Comparison of ENCODE assay signal across 1 cellular context in genomic region chr2:21041943-21042707, GRCh38.
TF ChIP-seq lines count a peak whose summit lies in the region.

No MANE protein-coding gene starts in this region.

TF ChIP-seq in HepG2, 621 proteins besides CTCF, POLR2A, EP300 and RAD21 (continued from another document and continues in another):
- 0 out of 2 replicates have a peak, but pooled peaks have one; percentile 63 for TF ChIP-seq ZNF276 (CRISPR knock-in tag; IDR thresholded peaks at IDR 0.05; ENCODE audit: low read depth)
- peak; percentile 70; the same call in 1 of the 2 replicates for TF ChIP-seq TP53 (CRISPR knock-in tag; conservative IDR thresholded peaks at IDR 0.05)
- TF ChIP-seq SOX5 (CRISPR knock-in tag; IDR thresholded peaks at IDR 0.05; ENCODE audit: borderline replicate concordance) = peak; percentile 81; the same call in 1 of the 2 replicates
- peak; percentile 82; the same call in 1 of the 2 replicates for TF ChIP-seq ZNF12 (CRISPR knock-in tag; IDR thresholded peaks at IDR 0.05)
- TF ChIP-seq CREBL2 (CRISPR knock-in tag; IDR thresholded peaks at IDR 0.05; ENCODE audit: borderline replicate concordance) = no peak
- TF ChIP-seq ISL2 (CRISPR knock-in tag; IDR thresholded peaks at IDR 0.05) = peak; percentile 93
- peak; percentile 28; the same call in 1 of the 2 replicates for TF ChIP-seq ZNF777 (CRISPR knock-in tag; IDR thresholded peaks at IDR 0.05)
- TF ChIP-seq ZNF549 (CRISPR knock-in tag; IDR thresholded peaks at IDR 0.05) = 0 out of 2 replicates have a peak, but pooled peaks have one; percentile 59
- peak; percentile 95 for TF ChIP-seq CEBPB (IDR thresholded peaks at IDR 0.05; ENCODE audit: borderline replicate concordance, low read depth, low read length)
- TF ChIP-seq ZNF615 (CRISPR knock-in tag; IDR thresholded peaks at IDR 0.05; ENCODE audit: borderline replicate concordance) = peak; percentile 86; the same call in 1 of the 2 replicates
- peak; percentile 85; the same call in 1 of the 2 replicates for TF ChIP-seq IKZF5 (CRISPR knock-in tag; IDR thresholded peaks at IDR 0.05)
- peak; percentile 56; the same call in 1 of the 2 replicates for TF ChIP-seq CCDC6 (CRISPR knock-in tag; IDR thresholded peaks at IDR 0.05)
- TF ChIP-seq ZNF263 (CRISPR knock-in tag; IDR thresholded peaks at IDR 0.05) = peak; percentile 60; the same call in 1 of the 2 replicates
- peak; percentile 80; the same call in 1 of the 2 replicates for TF ChIP-seq HOXA5 (CRISPR knock-in tag; IDR thresholded peaks at IDR 0.05)
- TF ChIP-seq ZNF30 (CRISPR knock-in tag; IDR thresholded peaks at IDR 0.05) = no peak
- peak; percentile 35; the same call in 1 of the 2 replicates for TF ChIP-seq DRAP1 (CRISPR knock-in tag; IDR thresholded peaks at IDR 0.05)
- TF ChIP-seq KMT2B (CRISPR knock-in tag; IDR thresholded peaks at IDR 0.05) = peak; percentile 40; the same call in 1 of the 2 replicates
- TF ChIP-seq RELA (CRISPR knock-in tag; IDR thresholded peaks at IDR 0.05) = no peak
- TF ChIP-seq GATAD1 (CRISPR knock-in tag; IDR thresholded peaks at IDR 0.05) = peak; percentile 41; the same call in 1 of the 2 replicates
- peak; percentile 64 for TF ChIP-seq TAF1 (CRISPR knock-in tag; IDR thresholded peaks at IDR 0.05)
- TF ChIP-seq ZNF816 (CRISPR knock-in tag; IDR thresholded peaks at IDR 0.05; ENCODE audit: borderline replicate concordance) = 0 out of 2 replicates have a peak, but pooled peaks have one; percentile 69
- no peak for TF ChIP-seq KLF15 (CRISPR knock-in tag; IDR thresholded peaks at IDR 0.05; ENCODE audit: borderline replicate concordance)
- TF ChIP-seq ZFX (CRISPR knock-in tag; IDR thresholded peaks at IDR 0.05; ENCODE audit: low read depth) = peak; percentile 59
- TF ChIP-seq ZBTB7B (CRISPR knock-in tag; IDR thresholded peaks at IDR 0.05) = no peak; the same call in 1 of the 2 replicates
- no peak for TF ChIP-seq LBX2 (CRISPR knock-in tag; IDR thresholded peaks at IDR 0.05; ENCODE audit: borderline replicate concordance)
- 0 out of 2 replicates have a peak, but pooled peaks have one; percentile 31 for TF ChIP-seq ZNF761 (CRISPR knock-in tag; conservative IDR thresholded peaks at IDR 0.05)
- no peak for TF ChIP-seq ASH2L (IDR thresholded peaks at IDR 0.05; ENCODE audit: insufficient read length, low read depth, low read length)
- TF ChIP-seq ZBED4 (CRISPR knock-in tag; IDR thresholded peaks at IDR 0.05; ENCODE audit: borderline replicate concordance) = peak; percentile 77; the same call in 1 of the 2 replicates
- peak; percentile 90 for TF ChIP-seq ZNF678 (CRISPR knock-in tag; IDR thresholded peaks at IDR 0.05)
- TF ChIP-seq ZNF556 (CRISPR knock-in tag; IDR thresholded peaks at IDR 0.05; ENCODE audit: borderline replicate concordance) = peak; percentile 88
- TF ChIP-seq STAG1 (CRISPR knock-in tag; IDR thresholded peaks at IDR 0.05) = peak; percentile 30
- no peak for TF ChIP-seq TRIM22 (IDR thresholded peaks at IDR 0.05)
- TF ChIP-seq TCF7 (IDR thresholded peaks at IDR 0.05; ENCODE audit: low read depth) = peak; percentile 94
- no peak for TF ChIP-seq GTF2F1 (IDR thresholded peaks at IDR 0.05; ENCODE audit: low read length)
- no peak for TF ChIP-seq ZEB1 (IDR thresholded peaks at IDR 0.05; ENCODE audit: insufficient replicate concordance, low read depth)
- 0 out of 2 replicates have a peak, but pooled peaks have one; percentile 50 for TF ChIP-seq ZFP37 (CRISPR knock-in tag; IDR thresholded peaks at IDR 0.05; ENCODE audit: borderline replicate concordance)
- peak; percentile 72; the same call in 1 of the 2 replicates for TF ChIP-seq GFI1 (CRISPR knock-in tag; IDR thresholded peaks at IDR 0.05; ENCODE audit: borderline replicate concordance)
- TF ChIP-seq PCBP2 (optimal IDR thresholded peaks at IDR 0.05; ENCODE audit: low read depth, low read length, poor library complexity, severe bottlenecking) = no peak
- 0 out of 2 replicates have a peak, but pooled peaks have one; percentile 55 for TF ChIP-seq ZNF274 (CRISPR knock-in tag; IDR thresholded peaks at IDR 0.05)
- peak; percentile 62 for TF ChIP-seq RXRB (CRISPR knock-in tag; IDR thresholded peaks at IDR 0.05; ENCODE audit: borderline replicate concordance)
- TF ChIP-seq JUN (CRISPR knock-in tag; IDR thresholded peaks at IDR 0.05) = peak; percentile 41; the same call in 1 of the 2 replicates
- no peak; the same call in 1 of the 2 replicates for TF ChIP-seq ZBTB34 (CRISPR knock-in tag; IDR thresholded peaks at IDR 0.05)
- TF ChIP-seq ARNT2 (CRISPR knock-in tag; IDR thresholded peaks at IDR 0.05; ENCODE audit: low read depth) = peak; percentile 90
- TF ChIP-seq PAF1 (CRISPR knock-in tag; IDR thresholded peaks at IDR 0.05) = peak; percentile 94
- TF ChIP-seq TMF1 (CRISPR knock-in tag; IDR thresholded peaks at IDR 0.05; ENCODE audit: low read depth) = peak; percentile 27; the same call in 1 of the 2 replicates
- TF ChIP-seq SKI (IDR thresholded peaks at IDR 0.05; ENCODE audit: partially characterized antibody) = peak; percentile 65
- TF ChIP-seq HDAC2 (CRISPR knock-in tag; IDR thresholded peaks at IDR 0.05) = peak; percentile 76; the same call in 1 of the 2 replicates
- no peak for TF ChIP-seq HNRNPK (IDR thresholded peaks at IDR 0.05; ENCODE audit: low read depth, low read length, poor library complexity, severe bottlenecking)
- TF ChIP-seq ZNF3 (CRISPR knock-in tag; IDR thresholded peaks at IDR 0.05) = no peak; the same call in 1 of the 2 replicates
- TF ChIP-seq SNRNP70 (IDR thresholded peaks at IDR 0.05; ENCODE audit: low read depth, low read length) = no peak
- peak; percentile 75 for TF ChIP-seq TARDBP (CRISPR knock-in tag; IDR thresholded peaks at IDR 0.05)
- peak; percentile 95 for TF ChIP-seq MED13 (CRISPR knock-in tag; IDR thresholded peaks at IDR 0.05)
- TF ChIP-seq XBP1 (CRISPR knock-in tag; IDR thresholded peaks at IDR 0.05) = 0 out of 2 replicates have a peak, but pooled peaks have one; percentile 52
- peak; percentile 74 for TF ChIP-seq MEF2D (CRISPR knock-in tag; IDR thresholded peaks at IDR 0.05)
- no peak for TF ChIP-seq ZNF883 (CRISPR knock-in tag; IDR thresholded peaks at IDR 0.05; ENCODE audit: not compliant biosample characterization)
- no peak for TF ChIP-seq SKIL (CRISPR knock-in tag; IDR thresholded peaks at IDR 0.05; ENCODE audit: borderline replicate concordance)
- TF ChIP-seq RARG (CRISPR knock-in tag; IDR thresholded peaks at IDR 0.05; ENCODE audit: low read depth) = 0 out of 2 replicates have a peak, but pooled peaks have one; percentile 31
- TF ChIP-seq ZNF17 (CRISPR knock-in tag; IDR thresholded peaks at IDR 0.05) = no peak
- TF ChIP-seq GZF1 (CRISPR knock-in tag; IDR thresholded peaks at IDR 0.05) = peak; percentile 84; the same call in 1 of the 2 replicates
